ENCODE assay signal across 23 cellular contexts in the genomic region with DNA sequence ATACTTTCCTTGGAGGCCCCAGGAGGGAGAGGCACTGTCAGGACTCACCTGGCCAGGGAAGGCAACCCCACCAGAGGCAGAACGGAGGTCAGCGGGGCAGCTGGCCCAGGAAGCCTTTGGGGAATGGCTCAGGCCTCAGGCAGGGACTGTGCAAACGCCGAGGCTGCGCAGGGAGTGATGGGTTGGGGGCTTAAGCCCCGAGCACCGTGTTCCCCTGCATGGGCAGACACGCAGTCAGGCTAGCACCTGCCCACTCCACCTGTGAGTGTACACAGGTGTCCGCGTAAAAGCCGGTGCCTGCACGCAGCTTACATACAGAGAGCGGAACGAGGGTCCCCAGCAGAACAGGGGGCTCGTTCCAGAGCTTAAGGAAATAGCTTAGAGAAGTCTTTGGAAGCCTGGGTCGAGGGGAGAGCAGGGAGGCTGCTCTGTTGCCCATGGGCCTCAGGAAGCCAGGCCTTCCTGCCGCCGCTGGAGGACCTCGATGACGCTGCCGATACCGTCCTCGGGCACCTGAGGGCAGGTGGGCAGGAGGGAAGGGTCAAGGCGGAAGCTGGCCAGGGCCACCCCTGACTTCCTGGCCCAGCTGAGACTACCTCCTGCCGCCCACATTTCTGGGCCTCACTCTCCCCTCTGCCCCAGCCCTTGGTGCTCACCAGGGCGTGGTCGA. TPM values are rescaled to one million over a fixed set of nuclear protein-coding genes. Genes with fewer than 3 reads are reported as not detected.
"Had no signal": no experiment of that assay in that cellular context is flagged by ENCODE, and none has a peak within 500 bp of the region (broad histone marks: within the 10 kb centered on the region; RNA-seq: fewer than 3 reads in every experiment).

No MANE protein-coding gene starts in this region.

- DNase-seq: activated CD4-positive, alpha-beta T cell treated with anti-CD3 and anti-CD28 coated beads for 1 hour; activated CD8-positive, alpha-beta memory T cell treated with anti-CD3 and anti-CD28 coated beads for 24 hours; activated CD8-positive, alpha-beta memory T cell treated with anti-CD3 and anti-CD28 coated beads, Interleukin-2, amount 50 U/mL, for 48 hours; activated naive CD4-positive, alpha-beta T cell; anterior cingulate cortex; caudate nucleus; dorsolateral prefrontal cortex; foreskin keratinocyte; hippocampal formation; islet precursor cell; left colon; natural killer cell; SK-N-SH; stimulated activated CD4-positive, alpha-beta T cell treated with anti-CD3 and anti-CD28 coated beads, Interleukin-4, amount 100 ng/mL, for 1 hour; upper lobe of right lung; WERI-Rb-1 had no signal

- H3K9ac ChIP-seq: SK-N-SH had no signal

- H3K9me3 ChIP-seq: lower lobe of right lung, SK-N-SH, upper lobe of right lung had no signal

- H3K9me3 Mint-ChIP-seq: natural killer cell; stimulated activated memory B cell treated with anti-CD40 and anti-IgM and Interleukin-4, amounts not matched to agents 10 μg/mL and 1 μg/mL and 100 μg/mL, for 72 hours had no signal

- H3K27me3 ChIP-seq: dorsolateral prefrontal cortex, foreskin keratinocyte, upper lobe of right lung had no signal

- H3K36me3 Mint-ChIP-seq: brain, natural killer cell had no signal

- H3K4me3 ChIP-seq: dorsolateral prefrontal cortex, lower lobe of right lung, smooth muscle cell, upper lobe of right lung had no signal

- H3K27ac ChIP-seq: dorsolateral prefrontal cortex, epithelial cell of prostate, foreskin keratinocyte, lower lobe of right lung, upper lobe of right lung, WERI-Rb-1 had no signal

- H3K4me2 ChIP-seq: SK-N-SH, smooth muscle cell had no signal

- H3K36me3 ChIP-seq: WERI-Rb-1 had no signal

- H3K27ac Mint-ChIP-seq: natural killer cell; stimulated activated memory B cell treated with anti-CD40 and anti-IgM and Interleukin-4, amounts not matched to agents 10 μg/mL and 1 μg/mL and 100 μg/mL, for 72 hours had no signal

- H3K27me3 Mint-ChIP-seq: brain had no signal

- ATAC-seq: foreskin keratinocyte; left colon; lower lobe of right lung; natural killer cell; sciatic nerve; stimulated activated memory B cell treated with anti-CD40 and anti-IgM and Interleukin-4, amounts not matched to agents 10 μg/mL and 1 μg/mL and 100 μg/mL, for 72 hours; upper lobe of right lung had no signal

- H3K4me3 Mint-ChIP-seq: brain; natural killer cell; stimulated activated memory B cell treated with anti-CD40 and anti-IgM and Interleukin-4, amounts not matched to agents 10 μg/mL and 1 μg/mL and 100 μg/mL, for 72 hours had no signal

RNA-seq across cellular contexts. Expression of gene OSM, which starts 18.7 kb away (rescaled TPM):
- total RNA-seq: fibroblast of lung, foreskin keratinocyte had no signal
